ENCODE assay signal across 8 cellular contexts in the genomic region with DNA sequence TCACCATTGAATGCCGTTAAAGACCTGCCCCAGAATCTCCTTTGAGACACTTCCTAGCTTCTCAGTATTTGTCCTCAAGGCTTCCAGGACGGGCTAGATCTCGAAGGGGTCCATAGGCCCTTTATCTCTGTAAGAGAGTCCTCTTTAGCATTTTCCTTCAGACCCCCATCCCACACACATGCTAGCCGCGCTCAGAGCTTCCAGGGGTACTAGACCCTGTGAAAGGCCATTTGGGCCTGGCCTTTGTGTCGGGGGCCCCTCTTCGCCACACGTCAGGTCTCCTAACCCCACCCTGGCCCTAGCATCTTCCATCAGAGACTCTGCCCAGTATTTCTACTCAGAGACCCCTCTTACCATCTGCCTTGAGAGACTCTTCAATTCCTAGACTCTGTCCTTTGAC. TPM values are rescaled to one million over a fixed set of nuclear protein-coding genes. Genes with fewer than 3 reads are reported as not detected.
A peak's percentile ranks its signal among the peaks of the same experiment; 100 is the strongest.
DNase-seq lines count a peak whose midpoint lies in the region; TF ChIP-seq lines count a peak whose summit lies in the region.

No MANE protein-coding gene starts in this region.

- H3K9me3 Mint-ChIP-seq in Caco-2 (ENCODE audit: unreplicated experiment) (no peaks in the 10 kb centered on the region), osteocyte (ENCODE audit: unreplicated experiment) (no peaks in the 10 kb centered on the region)

- H3K4me3 ChIP-seq in Caco-2 (ENCODE audit: low read depth, low read length) (peak overlapping the region; percentile 75), Peyer's patch (peak overlapping the region; percentile 78 to 93 (median 84)), epithelial cell of esophagus (ENCODE audit: low read length) (peak overlapping the region; percentile 74)

- peak overlapping the region; percentile 82 for H3K4me3 Mint-ChIP-seq in Caco-2 (ENCODE audit: unreplicated experiment)
- peak overlapping the region; percentile 94 for H3K4me3 Mint-ChIP-seq in osteocyte (ENCODE audit: unreplicated experiment)

- CTCF ChIA-PET in Caco-2 (lab: Charles Lee), result interaction anchor here (0.8 kb wide), 1 partner anchor 328 kb away, joined by 3 read pairs; no protein-coding TSS in a partner anchor

- H3K27me3 ChIP-seq in Caco-2 (replicated peaks; ENCODE audit: control insufficient read depth, insufficient read depth, low read length) (no peaks in the 10 kb centered on the region), Peyer's patch (no peaks in the 10 kb centered on the region)

- H3K36me3 Mint-ChIP-seq in Caco-2 (ENCODE audit: insufficient read depth, unreplicated experiment) (peaks cover 53% of the 10 kb centered on the region), osteocyte (ENCODE audit: unreplicated experiment) (peaks cover 18% of the 10 kb centered on the region)

- intact Hi-C loops in Caco-2 (cut with micrococcal nuclease; ENCODE audit: unreplicated experiment), result loop anchor here (5.0 to 10.0 kb wide), 2 partner anchors 288 to 450 kb away; a partner anchor contains a TSS

- TF ChIP-seq CTCF in Caco-2 (IDR thresholded peaks at IDR 0.05; ENCODE audit: insufficient read depth in 1 of 2, low read depth in 1 of 2, low read length in 1 of 2, severe bottlenecking in 1 of 2, unreplicated experiment in 1 of 2) (no peak), Peyer's patch (IDR thresholded peaks at IDR 0.05) (no peak), epithelial cell of esophagus (IDR thresholded peaks at IDR 0.05; ENCODE audit: insufficient read depth, low read depth, low read length, missing control alignments) (no peak), osteocyte (IDR thresholded peaks at IDR 0.05) (no peak)

- no peak for DNase-seq in Caco-2
- DNase-seq in Peyer's patch, result no peak
- no peak for DNase-seq in epithelial cell of esophagus (ENCODE audit: low read depth)
- no peak for DNase-seq in osteocyte (ENCODE audit: extremely low spot score, unreplicated experiment)
- DNase-seq in EL, result no peak
- DNase-seq in SHP77 treated with DMSO at 0.1 percent for 48 hours (lab: John Stamatoyannopoulos, UW), result no peak
- DNase-seq in SKM-1 (lab: John Stamatoyannopoulos, UW; ENCODE audit: unreplicated experiment), result no peak
- no peak for DNase-seq in foreskin melanocyte

- peak overlapping the region; percentile 92 to 97 (median 96) for H3K27ac ChIP-seq in Peyer's patch

- peak overlapping the region; percentile 94 for H3K27ac Mint-ChIP-seq in Caco-2 (ENCODE audit: unreplicated experiment)
- peak overlapping the region; percentile 99 for H3K27ac Mint-ChIP-seq in osteocyte (ENCODE audit: unreplicated experiment)

- H3K4me1 Mint-ChIP-seq in Caco-2 (ENCODE audit: low read depth, unreplicated experiment), result peaks cover 9% of the 10 kb centered on the region
- H3K4me1 Mint-ChIP-seq in osteocyte (ENCODE audit: unreplicated experiment), result peaks cover 65% of the 10 kb centered on the region

- no peaks in the 10 kb centered on the region for H3K27me3 Mint-ChIP-seq in Caco-2 (ENCODE audit: insufficient read depth, unreplicated experiment)
- H3K27me3 Mint-ChIP-seq in osteocyte (ENCODE audit: unreplicated experiment), result no peaks in the 10 kb centered on the region

- no peak for TF ChIP-seq POLR2A in Peyer's patch (IDR thresholded peaks at IDR 0.05)

- peaks cover 3% of the 10 kb centered on the region; the same call in 1 of the 2 replicates for H3K4me1 ChIP-seq in Caco-2
- H3K4me1 ChIP-seq in Peyer's patch, result peaks cover 0 to 40% (median 4%) of the 10 kb centered on the region in 4 donors

- H3K36me3 ChIP-seq in Caco-2 (ENCODE audit: control insufficient read depth, insufficient read depth, low read length) (peaks cover 3% of the 10 kb centered on the region; the same call in 1 of the 2 replicates), Peyer's patch (peaks cover 0 to 9% (median 0%) of the 10 kb centered on the region in 3 donors)

- POLR2A ChIA-PET in Caco-2 (lab: Charles Lee), result interaction anchor here (1.0 kb wide), 1 partner anchor 118 kb away, joined by 4 read pairs; no protein-coding TSS in a partner anchor

- H3K9me3 ChIP-seq in Caco-2 (no peaks in the 10 kb centered on the region), Peyer's patch (no peaks in the 10 kb centered on the region)

- no TSS peak for BruUV-seq in Caco-2 (replicated peaks; lab: Mats Ljungman, UMichigan)

RNA-seq across cellular contexts. Expression of a gene that starts 0.8 kb away (rescaled TPM):
- total RNA-seq in Caco-2 (2022), result 156 and 157 TPM in 2 replicates
- total RNA-seq in Peyer's patch, result 100 to 1,000 TPM; 114 to 203 (median 146) TPM
- 347 and 350 TPM in 2 replicates for total RNA-seq in osteocyte

RNA-seq across cellular contexts. Expression of a gene that starts 24.1 kb away (rescaled TPM):
- total RNA-seq in Caco-2 (2022) (117 and 129 TPM in 2 replicates), Peyer's patch (100 to 1,000 TPM; 118 to 188 (median 154) TPM), osteocyte (174 and 177 TPM in 2 replicates)

RNA-seq across cellular contexts. Expression of a gene that starts 38.4 kb away (rescaled TPM):
- total RNA-seq in Caco-2 (2022) (57.5 and 61.2 TPM in 2 replicates), Peyer's patch (10 to 100 TPM; 19.8 to 66.8 (median 27.3) TPM), osteocyte (194 and 203 TPM in 2 replicates)

RNA-seq across cellular contexts. Expression of a gene that starts 49.4 kb away (rescaled TPM):
- total RNA-seq in Caco-2 (2022), result 41.0 and 41.2 TPM in 2 replicates
- total RNA-seq in Peyer's patch, result 10 to 100 TPM; 24.9 to 47.0 (median 35.3) TPM
- 36.9 and 37.6 TPM in 2 replicates for total RNA-seq in osteocyte

RNA-seq across cellular contexts. Expression of a gene that starts 49.9 kb away (rescaled TPM):
- total RNA-seq in Caco-2 (2022) (120 and 129 TPM in 2 replicates), Peyer's patch (10 to 100 TPM; 42.6 to 60.2 (median 53.5) TPM), osteocyte (79.8 and 83.6 TPM in 2 replicates)
